Comparison of ENCODE assay signal across 38 cellular contexts in genomic region chr14:30641207-30641606, GRCh38.
"Had no signal": no experiment of that assay in that cellular context is flagged by ENCODE, and none has a peak within 500 bp of the region (broad histone marks: within the 10 kb centered on the region; RNA-seq: fewer than 3 reads in every experiment).

No MANE protein-coding gene starts in this region.

- H3K27ac ChIP-seq: ascending aorta, cardiac muscle cell, VCaP had no signal

- H3K4me3 Mint-ChIP-seq: activated B cell treated with CpG ODN at 0.5 μM for 24 hours; activated CD4-positive, alpha-beta memory T cell treated with anti-CD3 and anti-CD28 coated beads for 36 hours; activated CD4-positive, alpha-beta T cell treated with anti-CD3 and anti-CD28 coated beads, Interleukin-2, amount 10 ng/mL, durations not matched to agents 24 days and 14 days; activated CD8-positive, alpha-beta T cell treated with anti-CD3 and anti-CD28 coated beads for 36 hours; activated naive CD4-positive, alpha-beta T cell treated with anti-CD3 and anti-CD28 coated beads, Interleukin-2, amount 10 ng/mL, durations not matched to agents 7 days and 5 days; activated naive CD4-positive, alpha-beta T cell treated with anti-CD3 and anti-CD28 coated beads, Interleukin-2, amount 50 U/mL, for 24 hours; activated naive CD8-positive, alpha-beta T cell; activated naive CD8-positive, alpha-beta T cell treated with anti-CD3 and anti-CD28 coated beads, Interleukin-2, amount 10 ng/mL, durations not matched to agents 7 days and 5 days; activated naive CD8-positive, alpha-beta T cell treated with anti-CD3 and anti-CD28 coated beads, Interleukin-2, amount 50 U/mL, for 24 hours; activated T-cell treated with anti-CD3 and anti-CD28 coated beads, Interleukin-2, amount 50 U/mL, for 4 hours; activated T-cell treated with anti-CD3 and anti-CD28 coated beads, Interleukin-2, amount 50 U/mL, for 72 hours; activated T-helper 1 cell treated with anti-CD3 and anti-CD28 coated beads, Interleukin-12 subunit alpha, Interleukin-12 subunit beta, Interleukin-2, Interleukin-4 antibody, amounts not matched to agents 30 ng/mL and 10 ng/mL and 1 ng/mL, durations not matched to agents 14 hours and 24 hours and 36 hours; activated T-helper 17 cell treated with anti-CD3 and anti-CD28 coated beads, Interleukin-2, amount 50 U/mL, for 72 hours; brain; central memory CD8-positive, alpha-beta T cell; T-helper 1 cell treated with Interleukin-12 subunit alpha and Interleukin-12 subunit beta and Interleukin-4 antibody, amounts not matched to agents 30 μg/mL and 1 μg/mL, for 36 hours; T-helper 2 cell treated with Interferon-gamma antibody and Interleukin-4, amounts not matched to agents 5 μg/mL and 100 μg/mL, for 36 hours had no signal

- FAIRE-seq: bronchial epithelial cell, TTC549 had no signal

- H3K9me3 ChIP-seq: ascending aorta had no signal

- H3K27me3 Mint-ChIP-seq: activated B cell treated with CpG ODN at 0.5 μM for 24 hours; activated CD4-positive, alpha-beta memory T cell treated with anti-CD3 and anti-CD28 coated beads for 36 hours; activated CD4-positive, alpha-beta T cell treated with anti-CD3 and anti-CD28 coated beads, Interleukin-2, amount 10 ng/mL, durations not matched to agents 24 days and 14 days; activated CD8-positive, alpha-beta T cell treated with anti-CD3 and anti-CD28 coated beads for 36 hours; activated naive CD4-positive, alpha-beta T cell treated with anti-CD3 and anti-CD28 coated beads, Interleukin-2, amount 10 ng/mL, durations not matched to agents 7 days and 5 days; activated naive CD4-positive, alpha-beta T cell treated with anti-CD3 and anti-CD28 coated beads, Interleukin-2, amount 50 U/mL, for 24 hours; activated naive CD8-positive, alpha-beta T cell; activated naive CD8-positive, alpha-beta T cell treated with anti-CD3 and anti-CD28 coated beads, Interleukin-2, amount 10 ng/mL, durations not matched to agents 7 days and 5 days; activated naive CD8-positive, alpha-beta T cell treated with anti-CD3 and anti-CD28 coated beads, Interleukin-2, amount 50 U/mL, for 24 hours; activated T-helper 17 cell treated with anti-CD3 and anti-CD28 coated beads, Interleukin-2, amount 50 U/mL, for 72 hours; brain; central memory CD8-positive, alpha-beta T cell had no signal

- H3K4me3 ChIP-seq: ascending aorta, cardiac muscle cell had no signal

- H3K4me1 ChIP-seq: ascending aorta had no signal

- ATAC-seq: activated CD8-positive, alpha-beta T cell treated with anti-CD3 and anti-CD28 coated beads for 36 hours; activated naive CD8-positive, alpha-beta T cell treated with anti-CD3 and anti-CD28 coated beads, Interleukin-2, amount 50 U/mL, for 24 hours; activated T-cell treated with anti-CD3 and anti-CD28 coated beads, Interleukin-2, amount 50 U/mL, for 4 hours; activated T-cell treated with anti-CD3 and anti-CD28 coated beads, Interleukin-2, amount 50 U/mL, for 72 hours; activated T-helper 17 cell treated with anti-CD3 and anti-CD28 coated beads, Interleukin-2, amount 50 U/mL, for 72 hours had no signal

- H3K4me1 Mint-ChIP-seq: activated naive CD4-positive, alpha-beta T cell treated with anti-CD3 and anti-CD28 coated beads, Interleukin-2, amount 10 ng/mL, durations not matched to agents 7 days and 5 days; activated naive CD8-positive, alpha-beta T cell treated with anti-CD3 and anti-CD28 coated beads, Interleukin-2, amount 50 U/mL, for 24 hours; brain had no signal

- DNase-seq: activated B cell treated with CpG ODN at 0.5 μM for 24 hours; activated CD4-positive, alpha-beta memory T cell treated with anti-CD3 and anti-CD28 coated beads for 36 hours; activated CD4-positive, alpha-beta T cell treated with anti-CD3 and anti-CD28 coated beads for 4 hours; activated CD4-positive, alpha-beta T cell treated with anti-CD3 and anti-CD28 coated beads, Interleukin-2, amount 10 ng/mL, durations not matched to agents 24 days and 14 days; activated CD4-positive, alpha-beta T cell treated with anti-CD3 and anti-CD28 coated beads, Interleukin-2, amount 50 U/mL, for 1 hour; activated CD4-positive, alpha-beta T cell treated with anti-CD3 and anti-CD28 coated beads, Interleukin-2, amount 50 U/mL, for 4 hours; activated CD4-positive, CD25-positive, alpha-beta regulatory T cell treated with anti-CD3 and anti-CD28 coated beads, Interleukin-2, amount 50 U/mL, for 72 hours; activated CD8-positive, alpha-beta memory T cell treated with anti-CD3 and anti-CD28 coated beads, Interleukin-2, amount 50 U/mL, for 4 hours; activated CD8-positive, alpha-beta T cell treated with anti-CD3 and anti-CD28 coated beads for 36 hours; activated effector memory CD4-positive, alpha-beta T cell treated with anti-CD3 and anti-CD28 coated beads, Interleukin-2, amount 50 U/mL, for 16 hours; activated gamma-delta T cell treated with Interleukin-2 at 50 U/mL for 16 hours; activated naive CD4-positive, alpha-beta T cell; activated naive CD4-positive, alpha-beta T cell treated with anti-CD3 and anti-CD28 coated beads, Interleukin-2, amount 10 ng/mL, durations not matched to agents 7 days and 5 days; activated naive CD8-positive, alpha-beta T cell treated with anti-CD3 and anti-CD28 coated beads, Interleukin-2, amount 10 ng/mL, durations not matched to agents 7 days and 5 days; activated naive CD8-positive, alpha-beta T cell treated with anti-CD3 and anti-CD28 coated beads, Interleukin-2, amount 50 U/mL, for 24 hours; activated T-cell treated with anti-CD3 and anti-CD28 coated beads for 4 hours; activated T-cell treated with anti-CD3 and anti-CD28 coated beads, Interleukin-2, amount 50 U/mL, for 1 hour; activated T-cell treated with anti-CD3 and anti-CD28 coated beads, Interleukin-2, amount 50 U/mL, for 4 hours; activated T-cell treated with anti-CD3 and anti-CD28 coated beads, Interleukin-2, amount 50 U/mL, for 72 hours; amygdala; anterior cingulate cortex; caudate nucleus; T-helper 1 cell; T-helper 2 cell; T-helper 9 cell had no signal

- H3K27ac Mint-ChIP-seq: activated B cell treated with CpG ODN at 0.5 μM for 24 hours; activated CD4-positive, alpha-beta memory T cell treated with anti-CD3 and anti-CD28 coated beads for 36 hours; activated CD4-positive, alpha-beta T cell treated with anti-CD3 and anti-CD28 coated beads, Interleukin-2, amount 10 ng/mL, durations not matched to agents 24 days and 14 days; activated CD8-positive, alpha-beta T cell treated with anti-CD3 and anti-CD28 coated beads for 36 hours; activated naive CD4-positive, alpha-beta T cell treated with anti-CD3 and anti-CD28 coated beads, Interleukin-2, amount 10 ng/mL, durations not matched to agents 7 days and 5 days; activated naive CD4-positive, alpha-beta T cell treated with anti-CD3 and anti-CD28 coated beads, Interleukin-2, amount 50 U/mL, for 24 hours; activated naive CD8-positive, alpha-beta T cell; activated naive CD8-positive, alpha-beta T cell treated with anti-CD3 and anti-CD28 coated beads, Interleukin-2, amount 10 ng/mL, durations not matched to agents 7 days and 5 days; activated naive CD8-positive, alpha-beta T cell treated with anti-CD3 and anti-CD28 coated beads, Interleukin-2, amount 50 U/mL, for 24 hours; activated T-cell treated with anti-CD3 and anti-CD28 coated beads, Interleukin-2, amount 50 U/mL, for 72 hours; activated T-helper 1 cell treated with anti-CD3 and anti-CD28 coated beads, Interleukin-12 subunit alpha, Interleukin-12 subunit beta, Interleukin-2, Interleukin-4 antibody, amounts not matched to agents 30 ng/mL and 10 ng/mL and 1 ng/mL, durations not matched to agents 14 hours and 24 hours and 36 hours; activated T-helper 17 cell treated with anti-CD3 and anti-CD28 coated beads, Interleukin-2, amount 50 U/mL, for 72 hours; brain; T-helper 1 cell treated with Interleukin-12 subunit alpha and Interleukin-12 subunit beta and Interleukin-4 antibody, amounts not matched to agents 30 μg/mL and 1 μg/mL, for 36 hours; T-helper 2 cell treated with Interferon-gamma antibody and Interleukin-4, amounts not matched to agents 5 μg/mL and 100 μg/mL, for 36 hours had no signal

- H3K27me3 ChIP-seq: ascending aorta, cardiac muscle cell had no signal

- H3K9me3 Mint-ChIP-seq: activated naive CD4-positive, alpha-beta T cell treated with anti-CD3 and anti-CD28 coated beads, Interleukin-2, amount 50 U/mL, for 24 hours; activated T-helper 17 cell treated with anti-CD3 and anti-CD28 coated beads, Interleukin-2, amount 50 U/mL, for 72 hours; central memory CD8-positive, alpha-beta T cell had no signal
